ENCODE assay signal across 8 cellular contexts in the genomic region with DNA sequence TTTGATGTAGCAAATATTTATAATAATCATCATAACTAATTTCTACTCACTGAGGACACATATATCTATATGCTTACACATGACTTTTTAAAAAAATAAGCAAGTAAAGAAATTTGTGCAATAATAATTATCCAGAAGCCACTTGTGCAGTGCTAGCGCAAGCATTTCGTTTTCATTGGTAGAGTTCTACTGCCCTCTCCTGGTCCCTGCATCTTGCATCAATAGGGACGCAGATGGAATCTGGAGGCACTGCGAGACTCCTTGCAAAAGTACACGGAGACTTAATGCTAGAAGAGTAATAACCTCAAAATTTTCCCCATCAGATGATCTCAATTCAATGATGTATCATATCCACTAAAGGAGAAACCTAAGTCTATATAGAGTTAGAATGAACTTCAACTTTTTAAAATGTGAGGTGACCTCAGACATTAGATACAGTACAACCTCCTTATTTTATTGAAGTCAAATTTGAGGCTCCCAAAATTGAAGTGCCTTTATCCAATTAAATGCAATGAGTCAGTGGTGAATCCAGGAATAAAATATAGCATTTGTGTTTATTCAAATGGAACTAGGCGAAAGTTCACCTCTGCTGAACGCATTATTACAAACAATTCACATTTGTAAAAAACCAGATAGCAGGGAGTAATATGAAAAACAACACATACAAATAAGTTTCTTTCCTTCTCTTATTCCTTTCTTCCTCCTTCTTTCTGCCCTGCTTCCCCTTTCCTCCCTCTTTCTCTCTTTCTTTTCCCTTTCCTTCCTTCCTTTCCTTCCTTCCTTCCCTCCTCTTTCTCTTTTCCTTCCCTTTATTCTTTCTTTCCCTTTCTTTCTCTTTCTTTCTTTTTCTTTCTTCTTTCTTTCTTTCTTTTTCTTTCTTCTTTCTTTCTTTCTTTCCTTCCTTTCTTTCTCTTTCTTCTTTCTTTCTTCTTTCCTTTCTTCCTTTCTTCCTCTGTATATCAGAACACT.
DNase-seq lines count a peak whose midpoint lies in the region; ATAC-seq and TF ChIP-seq lines count a peak whose summit lies in the region.

No MANE protein-coding gene starts in this region.

- H3K4me3 Mint-ChIP-seq in neural progenitor cell: no peak overlapping the region

- peaks cover 2% of the 10 kb centered on the region for H3K4me1 Mint-ChIP-seq in neural progenitor cell

- no peak overlapping the region for H3K9ac ChIP-seq in neural progenitor cell

- no peaks in the 10 kb centered on the region for H3K36me3 Mint-ChIP-seq in neural progenitor cell

- H2AFZ ChIP-seq in neural progenitor cell (replicated peaks): no peak overlapping the region

- no peaks in the 10 kb centered on the region for H3K36me3 ChIP-seq in neural progenitor cell

- H3K4me1 ChIP-seq in neural progenitor cell: no peaks in the 10 kb centered on the region

- H3F3A ChIP-seq in neural progenitor cell (ENCODE audit: low read depth): no peaks in the 10 kb centered on the region

- no peaks in the 10 kb centered on the region for H3K79me2 ChIP-seq in neural progenitor cell (ENCODE audit: low read depth)

- no peaks in the 10 kb centered on the region for H3K9me3 ChIP-seq in neural progenitor cell (ENCODE audit: low read depth)

- DNase-seq in DMS53 (lab: John Stamatoyannopoulos, UW): peak; percentile 82
- DNase-seq in GM20000 (ENCODE audit: low spot score): peak; percentile 35
- peak; percentile 25 for DNase-seq in NCI-H82 treated with DMSO at 0.1 percent for 48 hours (lab: John Stamatoyannopoulos, UW; ENCODE audit: unreplicated experiment)
- DNase-seq in activated CD8-positive, alpha-beta memory T cell treated with anti-CD3 and anti-CD28 coated beads, Interleukin-2, amount 50 U/mL, for 24 hours (ENCODE audit: extremely low read depth): peak; percentile 7
- DNase-seq in fibroblast of the aortic adventitia (ENCODE audit: low read depth): peak; percentile 96
- DNase-seq in neural progenitor cell (ENCODE audit: low spot score): peak; percentile 84

- H3K27ac Mint-ChIP-seq in neural progenitor cell: no peak overlapping the region

- no peak overlapping the region for H3K27ac ChIP-seq in neural progenitor cell

- no peaks in the 10 kb centered on the region for H3K27me3 ChIP-seq in neural progenitor cell

- no peak overlapping the region for H3K4me2 ChIP-seq in neural progenitor cell

- H3K9me3 Mint-ChIP-seq in neural progenitor cell: no peaks in the 10 kb centered on the region

- H3K27me3 Mint-ChIP-seq in neural progenitor cell (ENCODE audit: insufficient read depth, low read depth): no peaks in the 10 kb centered on the region

- H4K20me1 ChIP-seq in neural progenitor cell (ENCODE audit: low read depth): no peaks in the 10 kb centered on the region

- H3K4me3 ChIP-seq in fibroblast of the aortic adventitia (ENCODE audit: low read depth, low read length) (no peak overlapping the region), neural progenitor cell (no peak overlapping the region)

- TF ChIP-seq CTCF in GM20000 (IDR thresholded peaks at IDR 0.05; ENCODE audit: extremely low read depth, missing control alignments): peak; percentile 78
- TF ChIP-seq CTCF in fibroblast of the aortic adventitia (IDR thresholded peaks at IDR 0.05; ENCODE audit: insufficient read depth, low read length): peak; percentile 89
- peak; percentile 87 for TF ChIP-seq CTCF in neural progenitor cell (IDR thresholded peaks at IDR 0.05)

- ATAC-seq in HG03575 (IDR thresholded peaks at IDR 0.05; ENCODE audit: extremely low read depth, insufficient number of reproducible peaks, low FRiP score, unreplicated experiment): peak; percentile 86
- ATAC-seq in HG02970 (IDR thresholded peaks at IDR 0.05; ENCODE audit: low FRiP score, unreplicated experiment): no peak

Comparison
In these comparisons a context has a peak if more than half of its experiments do, and no peak if none do; other contexts are left out.
1. DNase-seq: peak in every context shown above with its lines; median percentile 96 in fibroblast of the aortic adventitia; 84 in neural progenitor cell; 82 in DMS53; 35 in GM20000; 25 in NCI-H82 treated with DMSO at 0.1 percent for 48 hours; 7 in activated CD8-positive, alpha-beta memory T cell treated with anti-CD3 and anti-CD28 coated beads, Interleukin-2, amount 50 U/mL, for 24 hours.